Comparison of ENCODE assay signal across 1 cellular context in genomic region chrX:3184176-3184930, GRCh38.
A peak's percentile ranks its signal among the peaks of the same experiment; 100 is the strongest.
TF ChIP-seq lines count a peak whose summit lies in the region.

No MANE protein-coding gene starts in this region.

TF ChIP-seq in IMR-90, 13 proteins besides CTCF, POLR2A, EP300 and RAD21 (continued from another document):
- TF ChIP-seq ELK1 (IDR thresholded peaks at IDR 0.05; ENCODE audit: borderline replicate concordance, low read depth, low read length) (no peak), MAZ (IDR thresholded peaks at IDR 0.05; ENCODE audit: borderline replicate concordance, low read depth, low read length) (no peak), CEBPB (IDR thresholded peaks at IDR 0.05; ENCODE audit: low read depth, low read length) (peak; percentile 92)
